In genomic region chr13:112172641-112173171, GRCh38 we compare ENCODE assay signal across 27 cellular contexts.
DNase-seq lines count a peak whose midpoint lies in the region; ATAC-seq and TF ChIP-seq lines count a peak whose summit lies in the region.
"Had no signal": no experiment of that assay in that cellular context is flagged by ENCODE, and none has a peak within 500 bp of the region (broad histone marks: within the 10 kb centered on the region; RNA-seq: fewer than 3 reads in every experiment).

No MANE protein-coding gene starts in this region.

- H3K4me3 ChIP-seq in neural progenitor cell, result no peak overlapping the region
- H3K4me3 ChIP-seq: colonic mucosa, heart left ventricle, K562 had no signal

- intact Hi-C loops in head of caudate nucleus (cut with DNase I), result no loop called here

- peaks cover 10% of the 10 kb centered on the region for H3K4me1 ChIP-seq in neural progenitor cell
- H3K4me1 ChIP-seq: colonic mucosa had no signal

- no peak overlapping the region for H3K27ac ChIP-seq in neural progenitor cell
- H3K27ac ChIP-seq: colonic mucosa, heart left ventricle had no signal

- H2AFZ ChIP-seq in neural progenitor cell (replicated peaks), result no peak overlapping the region

- H3K4me3 Mint-ChIP-seq in neural progenitor cell, result no peak overlapping the region
- H3K4me3 Mint-ChIP-seq: activated CD4-positive, alpha-beta memory T cell treated with anti-CD3 and anti-CD28 coated beads for 36 hours; activated naive CD4-positive, alpha-beta T cell treated with anti-CD3 and anti-CD28 coated beads, Interleukin-2, amount 10 ng/mL, durations not matched to agents 7 days and 5 days; activated T-helper 1 cell treated with anti-CD3 and anti-CD28 coated beads, Interleukin-12 subunit alpha, Interleukin-12 subunit beta, Interleukin-2, Interleukin-4 antibody, amounts not matched to agents 30 ng/mL and 10 ng/mL and 1 ng/mL, durations not matched to agents 14 hours and 24 hours and 36 hours; B cell; CD8-positive, alpha-beta memory T cell; T-helper 1 cell treated with Interleukin-12 subunit alpha and Interleukin-12 subunit beta and Interleukin-4 antibody, amounts not matched to agents 30 μg/mL and 1 μg/mL, for 36 hours; type B pancreatic cell had no signal

- no peaks in the 10 kb centered on the region for H3F3A ChIP-seq in neural progenitor cell (ENCODE audit: low read depth)

- peaks cover 6% of the 10 kb centered on the region for H3K9me3 ChIP-seq in neural progenitor cell (ENCODE audit: low read depth)
- H3K9me3 ChIP-seq: colonic mucosa had no signal

- no peak overlapping the region for H3K9ac ChIP-seq in neural progenitor cell

- no peak overlapping the region for H3K27ac Mint-ChIP-seq in neural progenitor cell
- H3K27ac Mint-ChIP-seq: activated CD4-positive, alpha-beta memory T cell treated with anti-CD3 and anti-CD28 coated beads for 36 hours; activated naive CD4-positive, alpha-beta T cell treated with anti-CD3 and anti-CD28 coated beads, Interleukin-2, amount 10 ng/mL, durations not matched to agents 7 days and 5 days; activated T-helper 1 cell treated with anti-CD3 and anti-CD28 coated beads, Interleukin-12 subunit alpha, Interleukin-12 subunit beta, Interleukin-2, Interleukin-4 antibody, amounts not matched to agents 30 ng/mL and 10 ng/mL and 1 ng/mL, durations not matched to agents 14 hours and 24 hours and 36 hours; B cell; CD8-positive, alpha-beta memory T cell; progenitor cell of endocrine pancreas; T-helper 1 cell treated with Interleukin-12 subunit alpha and Interleukin-12 subunit beta and Interleukin-4 antibody, amounts not matched to agents 30 μg/mL and 1 μg/mL, for 36 hours; type B pancreatic cell had no signal

- H3K4me2 ChIP-seq in neural progenitor cell, result no peak overlapping the region

- H4K20me1 ChIP-seq in neural progenitor cell (ENCODE audit: low read depth), result no peaks in the 10 kb centered on the region

- H3K79me2 ChIP-seq in neural progenitor cell (ENCODE audit: low read depth), result no peaks in the 10 kb centered on the region

- H3K27me3 Mint-ChIP-seq in neural progenitor cell (ENCODE audit: insufficient read depth, low read depth), result peaks cover 10% of the 10 kb centered on the region
- H3K27me3 Mint-ChIP-seq: activated naive CD4-positive, alpha-beta T cell treated with anti-CD3 and anti-CD28 coated beads, Interleukin-2, amount 10 ng/mL, durations not matched to agents 7 days and 5 days; B cell had no signal

- H3K9me3 Mint-ChIP-seq in neural progenitor cell, result peaks cover 15% of the 10 kb centered on the region

- ATAC-seq in GM21825 (IDR thresholded peaks at IDR 0.05; ENCODE audit: unreplicated experiment), result no peak
- ATAC-seq in GM19463 (IDR thresholded peaks at IDR 0.05; ENCODE audit: unreplicated experiment), result no peak
- ATAC-seq: K562, SK-N-SH treated with all-trans-retinoic acid at 6 μM for 48 hours had no signal

- TF ChIP-seq CTCF in neural progenitor cell (IDR thresholded peaks at IDR 0.05), result no peak

- H3K36me3 ChIP-seq in neural progenitor cell, result no peaks in the 10 kb centered on the region
- H3K36me3 ChIP-seq: colonic mucosa, heart left ventricle had no signal

- H3K4me1 Mint-ChIP-seq in neural progenitor cell, result peaks cover 34% of the 10 kb centered on the region
- H3K4me1 Mint-ChIP-seq: B cell; CD8-positive, alpha-beta memory T cell had no signal

- DNase-seq in Ammon's horn (ENCODE audit: low spot score) (peak; percentile 74), anterior cingulate cortex (lab: John Stamatoyannopoulos, UW) (peak in 47 of 58 donors; percentile 11 to 90 (median 53)), head of caudate nucleus (peak in 32 of 42 donors; percentile 8 to 67 (median 41)), neural progenitor cell (ENCODE audit: low spot score) (peak; percentile 26), NCI-H1092 (lab: John Stamatoyannopoulos, UW) (no peak), DMS153 treated with DMSO at 0.1 percent for 48 hours (lab: John Stamatoyannopoulos, UW; ENCODE audit: unreplicated experiment) (no peak)
- DNase-seq: activated CD4-positive, alpha-beta memory T cell treated with anti-CD3 and anti-CD28 coated beads for 36 hours; activated naive CD4-positive, alpha-beta T cell treated with anti-CD3 and anti-CD28 coated beads, Interleukin-2, amount 10 ng/mL, durations not matched to agents 7 days and 5 days; amniotic stem cell; CD8-positive, alpha-beta memory T cell; colonic mucosa; heart left ventricle; NCI-H1417; NCI-H2029 treated with DMSO at 0.1 percent for 48 hours; NCI-H2227 treated with DMSO at 0.1 percent for 48 hours; NCI-H526; NK-92 treated with Interleukin-12 subunit alpha and Interleukin-12 subunit beta, amount 100 ng/mL, for 24 hours; stimulated activated CD4-positive, alpha-beta T cell treated with anti-CD3 and anti-CD28 coated beads, Interleukin-4, amount 100 ng/mL, for 24 hours had no signal

- no peaks in the 10 kb centered on the region for H3K27me3 ChIP-seq in neural progenitor cell
- H3K27me3 ChIP-seq: colonic mucosa had no signal

- no peaks in the 10 kb centered on the region for H3K36me3 Mint-ChIP-seq in neural progenitor cell
- H3K36me3 Mint-ChIP-seq: activated CD4-positive, alpha-beta memory T cell treated with anti-CD3 and anti-CD28 coated beads for 36 hours; activated naive CD4-positive, alpha-beta T cell treated with anti-CD3 and anti-CD28 coated beads, Interleukin-2, amount 10 ng/mL, durations not matched to agents 7 days and 5 days; CD8-positive, alpha-beta memory T cell; type B pancreatic cell had no signal

Comparison
In these comparisons a context has a peak if more than half of its experiments do, and no peak if none do; other contexts are left out.
1. DNase-seq: peak in Ammon's horn (single experiment), anterior cingulate cortex (47 of 58), head of caudate nucleus (32 of 42) and neural progenitor cell (single experiment); none in NCI-H1092 (single experiment) and DMS153 treated with DMSO at 0.1 percent for 48 hours (single experiment).